25 cellular contexts compared by ENCODE assay signal in genomic region chr15:69809421-69809820, GRCh38.
"Had no signal": no experiment of that assay in that cellular context is flagged by ENCODE, and none has a peak within 500 bp of the region (broad histone marks: within the 10 kb centered on the region; RNA-seq: fewer than 3 reads in every experiment).

No MANE protein-coding gene starts in this region.

- H3K9me3 ChIP-seq: gastroesophageal sphincter, right atrium auricular region, suprapubic skin, tibial artery, upper lobe of right lung had no signal

- H3K4me3 ChIP-seq: gastroesophageal sphincter, right atrium auricular region, suprapubic skin, tibial artery, upper lobe of right lung had no signal

- H3K36me3 Mint-ChIP-seq: naive thymus-derived CD4-positive, alpha-beta T cell; stimulated activated memory B cell treated with anti-CD40 and anti-IgM and Interleukin-4, amounts not matched to agents 10 μg/mL and 1 μg/mL and 100 μg/mL, for 72 hours; T-cell had no signal

- H3K9me3 Mint-ChIP-seq: activated naive CD8-positive, alpha-beta T cell treated with anti-CD3 and anti-CD28 coated beads, Interleukin-2, amount 10 ng/mL, durations not matched to agents 7 days and 5 days; effector memory CD8-positive, alpha-beta T cell; stimulated activated memory B cell treated with anti-CD40 and anti-IgM and Interleukin-4, amounts not matched to agents 10 μg/mL and 1 μg/mL and 100 μg/mL, for 72 hours; T-cell; T-helper 2 cell treated with Interferon-gamma antibody and Interleukin-4, amounts not matched to agents 5 μg/mL and 100 μg/mL, for 36 hours had no signal

- H3K4me1 ChIP-seq: parathyroid adenoma, right atrium auricular region, upper lobe of right lung had no signal

- H3K27ac Mint-ChIP-seq: activated naive CD8-positive, alpha-beta T cell treated with anti-CD3 and anti-CD28 coated beads, Interleukin-2, amount 10 ng/mL, durations not matched to agents 7 days and 5 days; effector memory CD8-positive, alpha-beta T cell; naive thymus-derived CD4-positive, alpha-beta T cell; stimulated activated memory B cell treated with anti-CD40 and anti-IgM and Interleukin-4, amounts not matched to agents 10 μg/mL and 1 μg/mL and 100 μg/mL, for 72 hours; T-helper 2 cell treated with Interferon-gamma antibody and Interleukin-4, amounts not matched to agents 5 μg/mL and 100 μg/mL, for 36 hours had no signal

- DNase-seq: activated CD4-positive, alpha-beta T cell treated with anti-CD3 and anti-CD28 coated beads for 48 hours; activated gamma-delta T cell treated with Interleukin-2 at 50 U/mL for 16 hours; activated naive CD8-positive, alpha-beta T cell treated with anti-CD3 and anti-CD28 coated beads, Interleukin-2, amount 10 ng/mL, durations not matched to agents 7 days and 5 days; amniotic stem cell; brain microvascular endothelial cell; cortex of kidney; effector memory CD8-positive, alpha-beta T cell; erythroblast; head of caudate nucleus; hippocampal formation; left cardiac atrium; left ventricle myocardium superior; naive thymus-derived CD4-positive, alpha-beta T cell; nucleus accumbens; stimulated activated CD4-positive, alpha-beta T cell treated with anti-CD3 and anti-CD28 coated beads, Interleukin-4, amount 100 ng/mL, for 24 hours; T-cell; tibial artery; upper lobe of right lung had no signal

- ATAC-seq: effector memory CD8-positive, alpha-beta T cell; gastroesophageal sphincter; naive thymus-derived CD4-positive, alpha-beta T cell; stimulated activated memory B cell treated with anti-CD40 and anti-IgM and Interleukin-4, amounts not matched to agents 10 μg/mL and 1 μg/mL and 100 μg/mL, for 72 hours; T-cell had no signal

- H3K27ac ChIP-seq: brain microvascular endothelial cell, parathyroid adenoma, suprapubic skin, tibial artery, upper lobe of right lung, VCaP had no signal

- H3K27me3 ChIP-seq: brain microvascular endothelial cell, gastroesophageal sphincter, right atrium auricular region, suprapubic skin, upper lobe of right lung had no signal

- H3K79me2 ChIP-seq: parathyroid adenoma had no signal

- H3K4me3 Mint-ChIP-seq: activated naive CD8-positive, alpha-beta T cell treated with anti-CD3 and anti-CD28 coated beads, Interleukin-2, amount 10 ng/mL, durations not matched to agents 7 days and 5 days; effector memory CD8-positive, alpha-beta T cell; naive thymus-derived CD4-positive, alpha-beta T cell; stimulated activated memory B cell treated with anti-CD40 and anti-IgM and Interleukin-4, amounts not matched to agents 10 μg/mL and 1 μg/mL and 100 μg/mL, for 72 hours; T-cell; T-helper 2 cell treated with Interferon-gamma antibody and Interleukin-4, amounts not matched to agents 5 μg/mL and 100 μg/mL, for 36 hours had no signal

- H3K36me3 ChIP-seq: brain microvascular endothelial cell, gastroesophageal sphincter, right atrium auricular region, suprapubic skin, tibial artery, upper lobe of right lung had no signal

- H3K9ac ChIP-seq: parathyroid adenoma had no signal

- H2AFZ ChIP-seq: parathyroid adenoma had no signal
